ENCODE assay signal across 21 cellular contexts in genomic region chr10:5940807-5941218, GRCh38.
"Had no signal": no experiment of that assay in that cellular context is flagged by ENCODE, and none has a peak within 500 bp of the region (broad histone marks: within the 10 kb centered on the region; RNA-seq: fewer than 3 reads in every experiment).

No MANE protein-coding gene starts in this region.

- H3K27me3 ChIP-seq: body of pancreas, colonic mucosa, gastroesophageal sphincter, heart right ventricle, transverse colon had no signal

- H3K36me3 ChIP-seq: colonic mucosa, WERI-Rb-1 had no signal

- FAIRE-seq: endothelial cell of umbilical vein had no signal

- H3K27ac ChIP-seq: colonic mucosa, WERI-Rb-1 had no signal

- H3K27ac Mint-ChIP-seq: activated CD4-positive, alpha-beta memory T cell treated with anti-CD3 and anti-CD28 coated beads for 36 hours; activated CD4-positive, alpha-beta T cell treated with anti-CD3 and anti-CD28 coated beads for 36 hours; activated naive CD8-positive, alpha-beta T cell; memory B cell had no signal

- H3K4me3 Mint-ChIP-seq: activated CD4-positive, alpha-beta memory T cell treated with anti-CD3 and anti-CD28 coated beads for 36 hours; activated CD4-positive, alpha-beta T cell treated with anti-CD3 and anti-CD28 coated beads for 36 hours; activated naive CD8-positive, alpha-beta T cell; activated T-cell treated with anti-CD3 and anti-CD28 coated beads, Interleukin-2, amount 50 U/mL, for 4 hours; memory B cell; naive thymus-derived CD8-positive, alpha-beta T cell had no signal

- DNase-seq: activated CD4-positive, alpha-beta memory T cell treated with anti-CD3 and anti-CD28 coated beads for 36 hours; activated CD4-positive, alpha-beta T cell treated with anti-CD3 and anti-CD28 coated beads for 36 hours; activated gamma-delta T cell treated with Interleukin-2 at 50 U/mL for 16 hours; activated T-cell treated with anti-CD3 and anti-CD28 coated beads, Interleukin-2, amount 50 U/mL, for 4 hours; amniotic stem cell; body of pancreas; caudate nucleus; colonic mucosa; effector CD4-positive, alpha-beta T cell; heart right ventricle; left cardiac atrium; naive thymus-derived CD8-positive, alpha-beta T cell; stimulated activated CD4-positive, alpha-beta T cell treated with anti-CD3 and anti-CD28 coated beads, Interleukin-4, amount 100 ng/mL, for 24 hours; stimulated activated naive CD4-positive, alpha-beta T cell treated with Interleukin-2 at 50 U/mL for 16 hours; T-helper 9 cell; transverse colon; WERI-Rb-1 had no signal

- H3K9me3 ChIP-seq: body of pancreas, colonic mucosa, gastroesophageal sphincter, heart right ventricle, transverse colon had no signal

- H3K27me3 Mint-ChIP-seq: activated CD4-positive, alpha-beta memory T cell treated with anti-CD3 and anti-CD28 coated beads for 36 hours; activated CD4-positive, alpha-beta T cell treated with anti-CD3 and anti-CD28 coated beads for 36 hours; activated naive CD8-positive, alpha-beta T cell; memory B cell; naive thymus-derived CD8-positive, alpha-beta T cell had no signal

- ATAC-seq: activated CD4-positive, alpha-beta T cell treated with anti-CD3 and anti-CD28 coated beads for 36 hours; activated T-cell treated with anti-CD3 and anti-CD28 coated beads, Interleukin-2, amount 50 U/mL, for 4 hours; body of pancreas; gastroesophageal sphincter; heart right ventricle; naive thymus-derived CD8-positive, alpha-beta T cell had no signal

- H3K4me1 ChIP-seq: colonic mucosa had no signal

- H3K4me3 ChIP-seq: body of pancreas, colonic mucosa, gastroesophageal sphincter, heart right ventricle, transverse colon had no signal

- H3K9me3 Mint-ChIP-seq: activated CD4-positive, alpha-beta memory T cell treated with anti-CD3 and anti-CD28 coated beads for 36 hours; activated T-cell treated with anti-CD3 and anti-CD28 coated beads, Interleukin-2, amount 50 U/mL, for 4 hours; memory B cell; naive thymus-derived CD8-positive, alpha-beta T cell had no signal
